21 cellular contexts compared by ENCODE assay signal in genomic region chr2:235360446-235360845, GRCh38.
"Had no signal": no experiment of that assay in that cellular context is flagged by ENCODE, and none has a peak within 500 bp of the region (broad histone marks: within the 10 kb centered on the region; RNA-seq: fewer than 3 reads in every experiment).

No MANE protein-coding gene starts in this region.

- H3K27ac ChIP-seq: colonic mucosa, coronary artery, dorsolateral prefrontal cortex, epithelial cell of prostate, esophagus muscularis mucosa, esophagus squamous epithelium, foreskin keratinocyte, gastrocnemius medialis, gastroesophageal sphincter, heart left ventricle, heart right ventricle had no signal

- H3K4me3 ChIP-seq: colonic mucosa, coronary artery, dorsolateral prefrontal cortex, esophagus muscularis mucosa, esophagus squamous epithelium, gastrocnemius medialis, gastroesophageal sphincter, heart left ventricle, heart right ventricle had no signal

- H3K36me3 ChIP-seq: colonic mucosa, esophagus muscularis mucosa, esophagus squamous epithelium, gastrocnemius medialis, gastroesophageal sphincter, heart left ventricle, heart right ventricle had no signal

- ATAC-seq: effector memory CD8-positive, alpha-beta T cell; foreskin keratinocyte; gastrocnemius medialis; gastroesophageal sphincter; heart left ventricle; heart right ventricle had no signal

- H3K27me3 ChIP-seq: colonic mucosa, gastrocnemius medialis had no signal

- H3K9me3 ChIP-seq: colonic mucosa, esophagus muscularis mucosa, esophagus squamous epithelium, gastrocnemius medialis, gastroesophageal sphincter, heart left ventricle, heart right ventricle had no signal

- H3K4me1 ChIP-seq: colonic mucosa, esophagus muscularis mucosa, esophagus squamous epithelium, foreskin keratinocyte, gastrocnemius medialis, gastroesophageal sphincter, heart left ventricle, heart right ventricle had no signal

- DNase-seq: colonic mucosa; cortex of kidney; dermis blood vessel endothelial cell; dorsolateral prefrontal cortex; effector CD4-positive, alpha-beta T cell; effector CD8-positive, alpha-beta T cell; effector memory CD4-positive, alpha-beta T cell; effector memory CD8-positive, alpha-beta T cell; endodermal cell; erythroblast; esophagus squamous epithelium; foreskin fibroblast; foreskin keratinocyte; gastrocnemius medialis; glutamatergic neuron; heart left ventricle; heart right ventricle had no signal
